ENCODE assay signal across 13 cellular contexts in genomic region chr3:179181993-179182551, GRCh38. TPM values are rescaled to one million over a fixed set of nuclear protein-coding genes. Genes with fewer than 3 reads are reported as not detected.
A peak's percentile ranks its signal among the peaks of the same experiment; 100 is the strongest.
DNase-seq lines count a peak whose midpoint lies in the region; ATAC-seq and TF ChIP-seq lines count a peak whose summit lies in the region.
"Had no signal": no experiment of that assay in that cellular context is flagged by ENCODE, and none has a peak within 500 bp of the region (broad histone marks: within the 10 kb centered on the region; RNA-seq: fewer than 3 reads in every experiment).

No MANE protein-coding gene starts in this region.

- no peaks in the 10 kb centered on the region for H3K36me3 ChIP-seq in ascending aorta

- H3K4me1 Mint-ChIP-seq in naive thymus-derived CD8-positive, alpha-beta T cell: peaks cover 17 to 46% (median 40%) of the 10 kb centered on the region in 4 donors

- POLR2A ChIA-PET in naive thymus-derived CD8-positive, alpha-beta T cell (lab: Charles Lee): no interaction called here

- no peak for ATAC-seq in naive thymus-derived CD8-positive, alpha-beta T cell
- no peak for ATAC-seq in HG03457 (IDR thresholded peaks at IDR 0.05; ENCODE audit: unreplicated experiment)

- TF ChIP-seq CTCF in ascending aorta (IDR thresholded peaks at IDR 0.05): no peak

- intact Hi-C loops in ascending aorta (cut with DNase I): loop anchor here (1.0 to 10.0 kb wide), 2 partner anchors 34 to 473 kb away; partner anchors contain the start of genes PIK3CA and USP13

- H3K4me1 ChIP-seq in ascending aorta: peaks cover 18 to 49% of the 10 kb centered on the region in 2 donors

- peak overlapping the region in 4 of 10 donors; percentile 2 to 30 (median 20) for H3K27ac Mint-ChIP-seq in naive thymus-derived CD8-positive, alpha-beta T cell

- H3K9me3 ChIP-seq in ascending aorta: no peaks in the 10 kb centered on the region

- H3K4me3 ChIP-seq in ascending aorta: peak overlapping the region in 1 of 2 donors; percentile 35

- H3K27ac ChIP-seq in ascending aorta: peak overlapping the region; percentile 68 to 76

- peaks cover 0 to 3% (median 2%) of the 10 kb centered on the region in 3 donors for H3K36me3 Mint-ChIP-seq in naive thymus-derived CD8-positive, alpha-beta T cell

- no peaks in the 10 kb centered on the region for H3K9me3 Mint-ChIP-seq in naive thymus-derived CD8-positive, alpha-beta T cell

- no peaks in the 10 kb centered on the region for H3K27me3 Mint-ChIP-seq in naive thymus-derived CD8-positive, alpha-beta T cell

- peak overlapping the region in 6 of 10 donors; percentile 5 to 45 (median 16) for H3K4me3 Mint-ChIP-seq in naive thymus-derived CD8-positive, alpha-beta T cell

- DNase-seq in COLO829 (ENCODE audit: low spot score): peak; percentile 61
- peak; percentile 54 for DNase-seq in HT1080 (ENCODE audit: low read depth)
- no peak for DNase-seq in ascending aorta (ENCODE audit: low spot score in 2 of 2)
- DNase-seq in naive thymus-derived CD8-positive, alpha-beta T cell: no peak
- no peak for DNase-seq in SW480 (ENCODE audit: low spot score)
- DNase-seq in retina: no peak
- no peak for DNase-seq in stimulated activated naive CD4-positive, alpha-beta T cell treated with Interleukin-2 at 50 U/mL for 16 hours (lab: John Stamatoyannopoulos, UW)
- DNase-seq: activated CD8-positive, alpha-beta memory T cell treated with anti-CD3 and anti-CD28 coated beads, Interleukin-2, amount 50 U/mL, for 4 hours; GDM1; H7; NCI-H2227 treated with DMSO at 0.1 percent for 48 hours; occipital lobe had no signal

- no peaks in the 10 kb centered on the region for H3K27me3 ChIP-seq in ascending aorta

RNA-seq across cellular contexts. Expression of gene PIK3CA, which starts 33.9 kb away (rescaled TPM):
- total RNA-seq in HT1080 (2014; rRNA removed; shearing (Covaris generic)): 20.7 and 23.6 TPM in 2 replicates
- 16.1 and 19.2 TPM in 2 replicates for polyA plus RNA-seq in HT1080 (2015; cell fraction: cytosol; rRNA removed)
- polyA plus RNA-seq in HT1080 (2015; cell fraction: nucleus; rRNA removed): 21.9 and 25.6 TPM in 2 replicates
- 12.7 TPM for total RNA-seq in ascending aorta
- 10 to 100 TPM; 44.6 to 50.7 TPM for total RNA-seq in naive thymus-derived CD8-positive, alpha-beta T cell
- 10 to 100 TPM; 11.4 to 20.3 (median 13.1) TPM for polyA plus RNA-seq in naive thymus-derived CD8-positive, alpha-beta T cell

Comparison
In these comparisons a context has a peak if more than half of its experiments do, and no peak if none do; other contexts are left out.
1. DNase-seq: peak in COLO829 (single experiment) and HT1080 (single experiment); none in ascending aorta (0 of 2), naive thymus-derived CD8-positive, alpha-beta T cell (0 of 10), SW480 (single experiment), retina (single experiment) and stimulated activated naive CD4-positive, alpha-beta T cell treated with Interleukin-2 at 50 U/mL for 16 hours (single experiment).